Comparison of ENCODE assay signal across 8 cellular contexts in genomic region chr3:58584690-58585004, GRCh38. TPM values are rescaled to one million over a fixed set of nuclear protein-coding genes. Genes with fewer than 3 reads are reported as not detected.
DNase-seq lines count a peak whose midpoint lies in the region; ATAC-seq and TF ChIP-seq lines count a peak whose summit lies in the region.

No MANE protein-coding gene starts in this region.

- peak overlapping the region; percentile 73 for H3K27ac ChIP-seq in lower lobe of right lung

- intact Hi-C loops in lower lobe of right lung (cut with DNase I) = no loop called here

- peaks cover 21% of the 10 kb centered on the region for H3K27me3 ChIP-seq in lower lobe of right lung (ENCODE audit: low read depth)

- H3K4me3 Mint-ChIP-seq in activated T-cell treated with anti-CD3 and anti-CD28 coated beads, Interleukin-2, amount 50 U/mL, for 72 hours = peak overlapping the region; percentile 89 to 94
- H3K4me3 Mint-ChIP-seq in type B pancreatic cell = peak overlapping the region; percentile 86

- TF ChIP-seq CTCF in astrocyte of the spinal cord (IDR thresholded peaks at IDR 0.05; ENCODE audit: low read depth, low read length) (no peak), lower lobe of right lung (IDR thresholded peaks at IDR 0.05) (no peak), type B pancreatic cell (conservative IDR thresholded peaks at IDR 0.05) (no peak)

- in situ Hi-C loops in astrocyte of the spinal cord (cut with HindIII; ENCODE audit: low sequenced_read_pairs) = no loop called here

- H3K4me1 Mint-ChIP-seq in activated T-cell treated with anti-CD3 and anti-CD28 coated beads, Interleukin-2, amount 50 U/mL, for 72 hours (ENCODE audit: low read depth) = peaks cover 20% of the 10 kb centered on the region
- peaks cover 36% of the 10 kb centered on the region for H3K4me1 Mint-ChIP-seq in type B pancreatic cell (ENCODE audit: unreplicated experiment)

- peaks cover 24% of the 10 kb centered on the region for H3K4me1 ChIP-seq in lower lobe of right lung

- ATAC-seq in activated T-cell treated with anti-CD3 and anti-CD28 coated beads, Interleukin-2, amount 50 U/mL, for 72 hours (replicated peaks in 1 of 2) = peak in 1 of 2 donors; percentile 4
- ATAC-seq in lower lobe of right lung = peak in 1 of 2 donors; percentile 2

- no peaks in the 10 kb centered on the region for H3K9me3 Mint-ChIP-seq in activated T-cell treated with anti-CD3 and anti-CD28 coated beads, Interleukin-2, amount 50 U/mL, for 72 hours
- H3K9me3 Mint-ChIP-seq in type B pancreatic cell = peaks cover 3% of the 10 kb centered on the region

- H3K27ac Mint-ChIP-seq in activated T-cell treated with anti-CD3 and anti-CD28 coated beads, Interleukin-2, amount 50 U/mL, for 72 hours = no peak overlapping the region
- peak overlapping the region; percentile 15 for H3K27ac Mint-ChIP-seq in type B pancreatic cell

- no peak for DNase-seq in activated T-cell treated with anti-CD3 and anti-CD28 coated beads, Interleukin-2, amount 50 U/mL, for 72 hours
- DNase-seq in activated T-cell treated with anti-CD3 and anti-CD28 coated beads, Interleukin-2, amount 50 U/mL, for 1 hour = no peak
- DNase-seq in astrocyte of the spinal cord (ENCODE audit: low read depth, low spot score) (no peak), lower lobe of right lung (no peak), type B pancreatic cell (ENCODE audit: extremely low spot score, unreplicated experiment) (no peak), dedifferentiated amniotic fluid mesenchymal stem cell (ENCODE audit: extremely low spot score) (no peak), H4 (ENCODE audit: low spot score) (no peak), Kasumi-1 (lab: John Stamatoyannopoulos, UW) (no peak)

- no peaks in the 10 kb centered on the region for H3K36me3 ChIP-seq in lower lobe of right lung

- no peaks in the 10 kb centered on the region for H3K9me3 ChIP-seq in lower lobe of right lung

- H3K36me3 Mint-ChIP-seq in activated T-cell treated with anti-CD3 and anti-CD28 coated beads, Interleukin-2, amount 50 U/mL, for 72 hours (ENCODE audit: insufficient read depth in 2 of 2) = peaks cover 3% of the 10 kb centered on the region in 2 donors
- H3K36me3 Mint-ChIP-seq in type B pancreatic cell = no peaks in the 10 kb centered on the region

- H3K27me3 Mint-ChIP-seq in activated T-cell treated with anti-CD3 and anti-CD28 coated beads, Interleukin-2, amount 50 U/mL, for 72 hours (ENCODE audit: low read depth) = peaks cover 60% of the 10 kb centered on the region
- H3K27me3 Mint-ChIP-seq in type B pancreatic cell = peaks cover 56% of the 10 kb centered on the region

- peak overlapping the region; percentile 50 for H3K4me3 ChIP-seq in astrocyte of the spinal cord (ENCODE audit: low read depth, low read length)
- H3K4me3 ChIP-seq in lower lobe of right lung = peak overlapping the region; percentile 58

RNA-seq across cellular contexts. Expression of gene FAM107A, which starts 7.5 kb away (rescaled TPM):
- total RNA-seq in activated T-cell treated with anti-CD3 and anti-CD28 coated beads, Interleukin-2, amount 50 U/mL, for 72 hours = not detected
- total RNA-seq in lower lobe of right lung = 74.5 TPM
- 2.9 and 4.5 TPM in 2 replicates for total RNA-seq in type B pancreatic cell (ENCODE audit: low replicate concordance)
- not detected in 2 replicates for total RNA-seq in H4 (2014; rRNA removed; shearing (Covaris generic))

RNA-seq across cellular contexts. Expression of gene ACOX2, which starts 47.7 kb away (rescaled TPM):
- total RNA-seq in activated T-cell treated with anti-CD3 and anti-CD28 coated beads, Interleukin-2, amount 50 U/mL, for 72 hours = not detected
- total RNA-seq in lower lobe of right lung (20.2 TPM), type B pancreatic cell (ENCODE audit: low replicate concordance) (5.6 and 6.9 TPM in 2 replicates)
- total RNA-seq in H4 (2014; rRNA removed; shearing (Covaris generic)) = 3.8 and 5.7 TPM in 2 replicates

Comparison
In these comparisons a context has a peak if more than half of its experiments do, and no peak if none do; other contexts are left out.
1. RNA of gene FAM107A, which starts 7.5 kb away (total RNA-seq): 74.5 TPM in lower lobe of right lung (single experiment); 2.9 to 4.5 TPM in type B pancreatic cell, not detected in activated T-cell treated with anti-CD3 and anti-CD28 coated beads, Interleukin-2, amount 50 U/mL, for 72 hours and not detected in H4; every median in the first group is over 10 times any median in the second.